Comparison of ENCODE assay signal across 1 cellular context in genomic region chr4:48360966-48361470, GRCh38.
TF ChIP-seq lines count a peak whose summit lies in the region.

No MANE protein-coding gene starts in this region.

TF ChIP-seq in HepG2, 621 proteins besides CTCF, POLR2A, EP300 and RAD21 (continued from another document):
- TF ChIP-seq RERE (CRISPR knock-in tag; IDR thresholded peaks at IDR 0.05; ENCODE audit: low read depth): no peak
- no peak for TF ChIP-seq ATF1 (CRISPR knock-in tag; IDR thresholded peaks at IDR 0.05)
- TF ChIP-seq CREBL2 (CRISPR knock-in tag; IDR thresholded peaks at IDR 0.05; ENCODE audit: borderline replicate concordance): no peak
- no peak for TF ChIP-seq ZSCAN22 (CRISPR knock-in tag; IDR thresholded peaks at IDR 0.05)
- TF ChIP-seq ZNF275 (CRISPR knock-in tag; IDR thresholded peaks at IDR 0.05; ENCODE audit: borderline replicate concordance): no peak
- no peak for TF ChIP-seq ZBTB7A (CRISPR knock-in tag; IDR thresholded peaks at IDR 0.05)
- no peak for TF ChIP-seq NKX3-1 (CRISPR knock-in tag; IDR thresholded peaks at IDR 0.05)
- no peak for TF ChIP-seq ZNF224 (CRISPR knock-in tag; IDR thresholded peaks at IDR 0.05)
- no peak for TF ChIP-seq SMAD3 (CRISPR knock-in tag; IDR thresholded peaks at IDR 0.05)
- TF ChIP-seq MBD4 (IDR thresholded peaks at IDR 0.05; ENCODE audit: borderline replicate concordance, low read length): no peak
- TF ChIP-seq NCOR1 (IDR thresholded peaks at IDR 0.05; ENCODE audit: borderline replicate concordance, low read length): no peak
- no peak for TF ChIP-seq GPBP1L1 (CRISPR knock-in tag; IDR thresholded peaks at IDR 0.05)
- TF ChIP-seq PAX8 (CRISPR knock-in tag; IDR thresholded peaks at IDR 0.05; ENCODE audit: borderline replicate concordance): no peak
- no peak for TF ChIP-seq SAP130 (CRISPR knock-in tag; IDR thresholded peaks at IDR 0.05; ENCODE audit: low read depth)
- no peak for TF ChIP-seq ZNF569 (CRISPR knock-in tag; IDR thresholded peaks at IDR 0.05; ENCODE audit: borderline replicate concordance)
- no peak for TF ChIP-seq HMGXB4 (CRISPR knock-in tag; IDR thresholded peaks at IDR 0.05; ENCODE audit: borderline replicate concordance in 1 of 2, low read depth in 1 of 2)
